Comparison of ENCODE assay signal across 1 cellular context in genomic region chr3:167426962-167427361, GRCh38. TPM values are rescaled to one million over a fixed set of nuclear protein-coding genes. Genes with fewer than 3 reads are reported as not detected.
"Had no signal": no experiment of that assay in that cellular context is flagged by ENCODE, and none has a peak within 500 bp of the region (broad histone marks: within the 10 kb centered on the region; RNA-seq: fewer than 3 reads in every experiment).

No MANE protein-coding gene starts in this region.

RNA-seq across cellular contexts. Expression of gene SERPINI2, which starts 46.9 kb away (rescaled TPM):
- polyA plus RNA-seq: SK-N-SH had no signal
